ENCODE assay signal across 15 cellular contexts in genomic region chr3:123695152-123695551, GRCh38.
DNase-seq lines count a peak whose midpoint lies in the region; ATAC-seq, FAIRE-seq and TF ChIP-seq lines count a peak whose summit lies in the region.
"Had no signal": no experiment of that assay in that cellular context is flagged by ENCODE, and none has a peak within 500 bp of the region (broad histone marks: within the 10 kb centered on the region; RNA-seq: fewer than 3 reads in every experiment).

No MANE protein-coding gene starts in this region.

- peak; percentile 75 for FAIRE-seq in HTR-8/SVneo (lab: Jason Lieb, UNC)

- H3K4me1 ChIP-seq in endodermal cell (ENCODE audit: control insufficient read depth, insufficient read depth, low read length) (peaks cover 44% of the 10 kb centered on the region), mucosa of rectum (ENCODE audit: control insufficient read depth in 2 of 2, insufficient read depth in 2 of 2, low read length in 2 of 2) (peaks cover 9 to 14% of the 10 kb centered on the region in 2 donors), thoracic aorta (ENCODE audit: control insufficient read depth in 1 of 2, low read depth in 2 of 2) (peaks cover 41 to 66% of the 10 kb centered on the region in 2 donors), A673 (ENCODE audit: insufficient read depth, low read length, poor library complexity, severe bottlenecking) (no peaks in the 10 kb centered on the region)

- peaks cover 67% of the 10 kb centered on the region for H3K4me1 Mint-ChIP-seq in endodermal cell
- no peaks in the 10 kb centered on the region for H3K4me1 Mint-ChIP-seq in effector memory CD8-positive, alpha-beta T cell (ENCODE audit: low read depth in 2 of 2)
- H3K4me1 Mint-ChIP-seq: activated CD4-positive, alpha-beta memory T cell treated with anti-CD3 and anti-CD28 coated beads, Interleukin-2, amount 10 ng/mL, durations not matched to agents 7 days and 5 days had no signal

- H3K4me3 Mint-ChIP-seq in endodermal cell = no peak overlapping the region
- no peak overlapping the region for H3K4me3 Mint-ChIP-seq in effector memory CD8-positive, alpha-beta T cell
- H3K4me3 Mint-ChIP-seq: activated CD4-positive, alpha-beta memory T cell treated with anti-CD3 and anti-CD28 coated beads, Interleukin-2, amount 10 ng/mL, durations not matched to agents 7 days and 5 days had no signal

- no peaks in the 10 kb centered on the region for H3K27me3 ChIP-seq in endodermal cell (ENCODE audit: control insufficient read depth, insufficient read depth, low read length, poor library complexity, severe bottlenecking)
- H3K27me3 ChIP-seq in mucosa of rectum (ENCODE audit: control insufficient read depth in 2 of 2, insufficient read depth in 2 of 2, low read length in 2 of 2) = no peaks in the 10 kb centered on the region
- H3K27me3 ChIP-seq in thoracic aorta (replicated peaks; ENCODE audit: insufficient read depth) = no peaks in the 10 kb centered on the region
- H3K27me3 ChIP-seq in A673 (replicated peaks; ENCODE audit: insufficient read depth, low read depth, low read length, poor library complexity) = no peaks in the 10 kb centered on the region
- H3K27me3 ChIP-seq: ovary, Peyer's patch had no signal

- H3K9me3 ChIP-seq in endodermal cell (ENCODE audit: control insufficient read depth, low read length) = no peaks in the 10 kb centered on the region
- H3K9me3 ChIP-seq in mucosa of rectum (ENCODE audit: control insufficient read depth in 2 of 2, low read length in 2 of 2) = no peaks in the 10 kb centered on the region
- H3K9me3 ChIP-seq in thoracic aorta = no peaks in the 10 kb centered on the region
- no peaks in the 10 kb centered on the region for H3K9me3 ChIP-seq in A673 (ENCODE audit: low read depth, low read length, poor library complexity, severe bottlenecking)
- H3K9me3 ChIP-seq: ovary, Peyer's patch had no signal

- intact Hi-C loops in A673 (cut with micrococcal nuclease; ENCODE audit: unreplicated experiment) = no loop called here

- CTCF ChIA-PET in A673 (lab: Charles Lee) = interaction anchor here (1.5 kb wide), 1 partner anchor 28 kb away, joined by 4 read pairs; no protein-coding TSS in a partner anchor

- in situ Hi-C loops in KBM-7 (cut with MboI; ENCODE audit: low pct_unique_long_range_greater_than_20kb, low sequenced_read_pairs) = no loop called here

- H3K27me3 Mint-ChIP-seq in endodermal cell (ENCODE audit: insufficient read depth) = peaks cover 46% of the 10 kb centered on the region
- peaks cover 23 to 50% of the 10 kb centered on the region in 2 donors for H3K27me3 Mint-ChIP-seq in effector memory CD8-positive, alpha-beta T cell

- no peak overlapping the region for H3K9ac ChIP-seq in endodermal cell (ENCODE audit: extremely low read depth, low read length, poor library complexity, severe bottlenecking)
- H3K9ac ChIP-seq in mucosa of rectum (ENCODE audit: low read depth in 1 of 2, low read length in 2 of 2) = no peak overlapping the region

- BruUV-seq in A673 (replicated peaks; lab: Mats Ljungman, UMichigan) = no TSS peak

- DNase-seq in HTR-8/SVneo (ENCODE audit: insufficient read length, low spot score) (no peak), endodermal cell (no peak), thoracic aorta (ENCODE audit: low spot score) (no peak), A673 (ENCODE audit: low spot score) (no peak), KBM-7 (no peak)
- no peak for DNase-seq in effector memory CD8-positive, alpha-beta T cell
- DNase-seq: activated CD4-positive, alpha-beta memory T cell treated with anti-CD3 and anti-CD28 coated beads, Interleukin-2, amount 10 ng/mL, durations not matched to agents 7 days and 5 days; activated gamma-delta T cell treated with Interleukin-2 at 50 U/mL for 16 hours; NCI-H1436; NCI-H524; ovary; Peyer's patch; stimulated activated CD4-positive, alpha-beta T cell treated with anti-CD3 and anti-CD28 coated beads, Interleukin-4, amount 100 ng/mL, for 24 hours; stimulated activated naive CD4-positive, alpha-beta T cell had no signal

- no peak overlapping the region for H3K27ac Mint-ChIP-seq in endodermal cell
- no peak overlapping the region for H3K27ac Mint-ChIP-seq in effector memory CD8-positive, alpha-beta T cell
- H3K27ac Mint-ChIP-seq: activated CD4-positive, alpha-beta memory T cell treated with anti-CD3 and anti-CD28 coated beads, Interleukin-2, amount 10 ng/mL, durations not matched to agents 7 days and 5 days had no signal

- no peaks in the 10 kb centered on the region for H3K9me3 Mint-ChIP-seq in endodermal cell
- no peaks in the 10 kb centered on the region for H3K9me3 Mint-ChIP-seq in effector memory CD8-positive, alpha-beta T cell
- H3K9me3 Mint-ChIP-seq: activated CD4-positive, alpha-beta memory T cell treated with anti-CD3 and anti-CD28 coated beads, Interleukin-2, amount 10 ng/mL, durations not matched to agents 7 days and 5 days had no signal

- POLR2A ChIA-PET in A673 (lab: Charles Lee; ENCODE audit: low non-redundant PET) = no interaction called here

- no peaks in the 10 kb centered on the region for H3K36me3 Mint-ChIP-seq in endodermal cell (ENCODE audit: low read depth)
- no peaks in the 10 kb centered on the region for H3K36me3 Mint-ChIP-seq in effector memory CD8-positive, alpha-beta T cell (ENCODE audit: insufficient read depth)

- WGBS in endodermal cell (ENCODE audit: insufficient coverage in 1 of 2, insufficient read length in 1 of 2), 2 experiments = 80 to 86% methylated on average over 1 to 2 of the region's 2 CpGs

- TF ChIP-seq CTCF in endodermal cell (conservative IDR thresholded peaks at IDR 0.05) = no peak
- no peak for TF ChIP-seq CTCF in thoracic aorta (IDR thresholded peaks at IDR 0.05)
- TF ChIP-seq CTCF in A673 (conservative IDR thresholded peaks at IDR 0.05; ENCODE audit: low read depth, low read length) = no peak

- ATAC-seq in thoracic aorta (ENCODE audit: insufficient number of reproducible peaks, low FRiP score, low read depth) = no peak
- ATAC-seq in effector memory CD8-positive, alpha-beta T cell (replicated peaks) = no peak

- H3K36me3 ChIP-seq in endodermal cell (ENCODE audit: control insufficient read depth, insufficient read depth, low read length) (no peaks in the 10 kb centered on the region), mucosa of rectum (ENCODE audit: control insufficient read depth in 2 of 2, insufficient read depth in 2 of 2, low read length in 2 of 2) (peaks cover 8 to 11% of the 10 kb centered on the region in 2 donors), thoracic aorta (peaks cover 36% of the 10 kb centered on the region), A673 (ENCODE audit: insufficient read depth, low read length, poor library complexity, severe bottlenecking) (no peaks in the 10 kb centered on the region)
- H3K36me3 ChIP-seq: ovary had no signal

- H3K27ac ChIP-seq in endodermal cell (ENCODE audit: low read depth, low read length) = peak overlapping the region; percentile 58
- H3K27ac ChIP-seq in mucosa of rectum (ENCODE audit: low read depth in 2 of 2, low read length in 2 of 2) = peak overlapping the region; percentile 29 to 61
- peak overlapping the region; percentile 87 to 94 for H3K27ac ChIP-seq in thoracic aorta
- no peak overlapping the region for H3K27ac ChIP-seq in A673 (ENCODE audit: low read depth, low read length, poor library complexity, severe bottlenecking)

- H3K4me3 ChIP-seq in endodermal cell (ENCODE audit: low read length) (no peak overlapping the region), mucosa of rectum (ENCODE audit: low read length in 2 of 2) (no peak overlapping the region), thoracic aorta (peak overlapping the region; percentile 86), A673 (ENCODE audit: low read depth, low read length, poor library complexity, severe bottlenecking) (no peak overlapping the region)
